ENCODE assay signal across 1 cellular context in the genomic region with DNA sequence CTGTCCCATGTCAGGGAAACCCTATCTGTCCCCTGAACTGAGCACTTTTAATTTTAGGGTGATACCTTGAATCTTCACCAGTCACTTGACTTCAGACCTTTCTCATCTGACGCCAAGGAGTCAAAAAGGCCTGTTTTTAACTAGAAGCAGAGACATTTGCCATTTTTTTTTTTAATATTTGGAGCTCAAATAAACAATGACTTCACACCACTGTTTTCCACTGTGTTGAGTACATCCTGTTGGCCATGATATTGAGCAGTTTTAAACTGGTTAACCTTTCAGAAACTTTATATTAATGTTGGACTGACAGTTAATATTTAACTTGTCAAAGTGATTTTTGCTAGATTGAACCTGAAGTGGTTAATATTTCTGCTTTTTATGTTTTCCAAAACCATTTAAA.
TF ChIP-seq lines count a peak whose summit lies in the region.

No MANE protein-coding gene starts in this region.

TF ChIP-seq in IMR-90, 13 proteins besides CTCF, POLR2A, EP300 and RAD21:
- TF ChIP-seq CHD1 (IDR thresholded peaks at IDR 0.05; ENCODE audit: low read depth, low read length) (no peak), SMC3 (IDR thresholded peaks at IDR 0.05; ENCODE audit: low read depth, low read length) (no peak), MAZ (IDR thresholded peaks at IDR 0.05; ENCODE audit: borderline replicate concordance, low read depth, low read length) (no peak)
